8 cellular contexts compared by ENCODE assay signal in the genomic region with DNA sequence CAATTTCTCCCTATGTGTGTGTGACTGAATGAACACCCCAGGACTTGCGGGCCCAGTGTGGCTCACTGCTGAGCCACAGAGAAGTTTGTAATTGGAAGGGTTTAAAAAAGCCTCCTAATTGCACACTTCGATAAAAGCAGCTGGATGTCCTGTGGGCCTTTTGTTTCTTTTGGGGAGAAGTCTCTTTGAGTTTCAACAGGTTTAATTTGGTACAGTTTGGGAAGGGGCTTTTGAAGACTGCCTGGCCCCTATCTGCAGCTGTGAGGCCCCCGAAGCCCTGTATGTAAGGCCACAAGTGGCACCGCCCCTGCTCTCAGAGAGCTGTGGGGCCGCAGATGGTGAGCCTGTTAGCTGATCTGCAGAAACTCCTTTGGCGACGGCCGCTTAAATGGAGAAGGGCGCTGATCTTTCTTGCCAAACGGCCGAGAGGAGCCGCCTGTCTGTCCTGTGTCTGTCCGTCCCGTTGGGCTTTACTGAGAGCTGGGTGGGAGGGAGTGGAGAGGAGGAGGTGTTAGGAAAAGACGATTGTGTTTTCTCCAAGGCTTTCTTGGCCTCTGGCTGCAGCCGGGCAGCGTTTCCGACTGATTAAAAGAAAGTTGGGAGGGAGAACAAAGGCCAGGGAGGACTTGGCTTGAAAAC. TPM values are rescaled to one million over a fixed set of nuclear protein-coding genes. Genes with fewer than 3 reads are reported as not detected.
DNase-seq lines count a peak whose midpoint lies in the region; ATAC-seq and TF ChIP-seq lines count a peak whose summit lies in the region.

No MANE protein-coding gene starts in this region.

- H3K9me3 ChIP-seq in lower lobe of right lung (no peaks in the 10 kb centered on the region), thyroid gland (no peaks in the 10 kb centered on the region)

- no peak for TF ChIP-seq POLR2A in thyroid gland (IDR thresholded peaks at IDR 0.05)

- H3K4me3 ChIP-seq in dorsolateral prefrontal cortex (peak overlapping the region in 27 of 59 donors; percentile 3 to 63 (median 50)), lower lobe of right lung (peak overlapping the region; percentile 56), thyroid gland (replicated peaks in 1 of 3) (no peak overlapping the region)

- no peaks in the 10 kb centered on the region for H3K36me3 ChIP-seq in lower lobe of right lung
- no peaks in the 10 kb centered on the region for H3K36me3 ChIP-seq in thyroid gland

- TF ChIP-seq CTCF in dorsolateral prefrontal cortex (IDR thresholded peaks at IDR 0.05 in 54 of 56, conservative IDR thresholded peaks at IDR 0.05 in 2 of 56; ENCODE audit: low read depth in 1 of 56, partially characterized antibody in 56 of 56) (no peak), lower lobe of right lung (IDR thresholded peaks at IDR 0.05) (no peak), thyroid gland (IDR thresholded peaks at IDR 0.05) (no peak)

- 39 to 41% methylated on average over 18 of the region's 18 CpGs for WGBS in thyroid gland, 2 donors

- peak overlapping the region in 35 of 59 donors; percentile 6 to 79 (median 65) for H3K27ac ChIP-seq in dorsolateral prefrontal cortex
- peak overlapping the region; percentile 73 for H3K27ac ChIP-seq in lower lobe of right lung
- H3K27ac ChIP-seq in thyroid gland, result peak overlapping the region in 1 of 3 donors; percentile 59

- ATAC-seq in lower lobe of right lung (no peak), GM18870 (IDR thresholded peaks at IDR 0.05; ENCODE audit: unreplicated experiment) (no peak)

- H3K27me3 ChIP-seq in dorsolateral prefrontal cortex (peaks cover 0 to 66% (median 22%) of the 10 kb centered on the region in 45 donors), lower lobe of right lung (ENCODE audit: low read depth) (peaks cover 45% of the 10 kb centered on the region), thyroid gland (no peaks in the 10 kb centered on the region)

- H3K4me1 ChIP-seq in lower lobe of right lung, result no peaks in the 10 kb centered on the region
- peaks cover 10 to 12% of the 10 kb centered on the region in 2 donors for H3K4me1 ChIP-seq in thyroid gland

- peak; percentile 79 for DNase-seq in NCI-H82 (lab: John Stamatoyannopoulos, UW)
- DNase-seq in NCI-H82 treated with DMSO at 0.1 percent for 48 hours (lab: John Stamatoyannopoulos, UW; ENCODE audit: unreplicated experiment), result no peak
- DNase-seq in dorsolateral prefrontal cortex, result peak in 1 of 10 donors; percentile 17
- DNase-seq in lower lobe of right lung, result no peak
- peak; percentile 66 for DNase-seq in ureter (ENCODE audit: low spot score)
- no peak for DNase-seq in thyroid gland
- no peak for DNase-seq in T-helper 9 cell

- intact Hi-C loops in dorsolateral prefrontal cortex (cut with DNase I) (no loop called here), lower lobe of right lung (cut with DNase I) (no loop called here), thyroid gland (cut with DNase I) (no loop called here)

RNA-seq across cellular contexts. Expression of a gene that starts 2.1 kb away (rescaled TPM):
- total RNA-seq in dorsolateral prefrontal cortex, result 10 to 100 TPM; 11.8 to 74.6 (median 26.0) TPM
- total RNA-seq in lower lobe of right lung, result 307 TPM
- total RNA-seq in ureter, result 286 TPM
- total RNA-seq in thyroid gland, result 100 to 1,000 TPM in 3 of 4 donors, 10 to 100 TPM in 1; 52.3 to 199 (median 163) TPM

Comparison
In these comparisons a context has a peak if more than half of its experiments do, and no peak if none do; other contexts are left out.
1. DNase-seq: peak in NCI-H82 (single experiment) and ureter (single experiment); none in NCI-H82 treated with DMSO at 0.1 percent for 48 hours (single experiment), lower lobe of right lung (single experiment), thyroid gland (0 of 2) and T-helper 9 cell (single experiment).